Comparison of ENCODE assay signal across 10 cellular contexts in genomic region chr18:36662000-36662399, GRCh38.
A peak's percentile ranks its signal among the peaks of the same experiment; 100 is the strongest.
DNase-seq lines count a peak whose midpoint lies in the region; ATAC-seq and TF ChIP-seq lines count a peak whose summit lies in the region.
"Had no signal": no experiment of that assay in that cellular context is flagged by ENCODE, and none has a peak within 500 bp of the region (broad histone marks: within the 10 kb centered on the region; RNA-seq: fewer than 3 reads in every experiment).

No MANE protein-coding gene starts in this region.

- ATAC-seq in GM19023 (IDR thresholded peaks at IDR 0.05; ENCODE audit: unreplicated experiment) (no peak), GM19328 (IDR thresholded peaks at IDR 0.05; ENCODE audit: unreplicated experiment) (no peak)
- ATAC-seq: stimulated activated naive CD8-positive, alpha-beta T cell treated with anti-CD3 and anti-CD28 coated beads, Interleukin-15, Interleukin-2, amounts not matched to agents 100 U/mL and 50 U/mL, for 24 hours had no signal

- no peaks in the 10 kb centered on the region for H3K9me3 ChIP-seq in breast epithelium

- H3K36me3 ChIP-seq in breast epithelium: no peaks in the 10 kb centered on the region

- intact Hi-C loops in breast epithelium (cut with DNase I; ENCODE audit: low total_unique reads): loop anchor here (1.0 kb wide), 1 partner anchor 33 kb away; no protein-coding TSS in a partner anchor

- TF ChIP-seq CTCF in AG10803 (conservative IDR thresholded peaks at IDR 0.05; ENCODE audit: low read length) (peak; percentile 46), GM12875 (IDR thresholded peaks at IDR 0.05; ENCODE audit: borderline replicate concordance, insufficient read depth, low read depth, low read length) (peak; percentile 40; the same call in 1 of the 2 replicates), breast epithelium (IDR thresholded peaks at IDR 0.05) (no peak)

- H3K4me3 ChIP-seq in AG10803 (ENCODE audit: low read length) (no peak overlapping the region), GM12875 (ENCODE audit: low read depth, low read length) (no peak overlapping the region), breast epithelium (no peak overlapping the region)

- no peak for TF ChIP-seq POLR2A in breast epithelium (IDR thresholded peaks at IDR 0.05)

- H3K27me3 ChIP-seq in breast epithelium: no peaks in the 10 kb centered on the region

- DNase-seq in AG10803 (ENCODE audit: low read depth) (peak; percentile 26), RKO (ENCODE audit: low spot score) (peak; percentile 15), iPS DF 19.7 (ENCODE audit: low read depth, low spot score) (peak; percentile 7), breast epithelium (ENCODE audit: low spot score in 2 of 2) (no peak), dermis blood vessel endothelial cell (no peak)
- DNase-seq: immature natural killer cell; stimulated activated naive CD8-positive, alpha-beta T cell treated with anti-CD3 and anti-CD28 coated beads, Interleukin-15, Interleukin-2, amounts not matched to agents 100 U/mL and 50 U/mL, for 24 hours had no signal

- no peaks in the 10 kb centered on the region for H3K4me1 ChIP-seq in breast epithelium

- H3K27ac ChIP-seq in breast epithelium: no peak overlapping the region

Comparison
In these comparisons a context has a peak if more than half of its experiments do, and no peak if none do; other contexts are left out.
1. DNase-seq: peak in AG10803 (single experiment), RKO (single experiment) and iPS DF 19.7 (single experiment); none in breast epithelium (0 of 2) and dermis blood vessel endothelial cell (single experiment).
2. CTCF ChIP-seq: peak in AG10803 (single experiment) and GM12875 (single experiment); none in breast epithelium (0 of 3).